ENCODE assay signal across 7 cellular contexts in the genomic region with DNA sequence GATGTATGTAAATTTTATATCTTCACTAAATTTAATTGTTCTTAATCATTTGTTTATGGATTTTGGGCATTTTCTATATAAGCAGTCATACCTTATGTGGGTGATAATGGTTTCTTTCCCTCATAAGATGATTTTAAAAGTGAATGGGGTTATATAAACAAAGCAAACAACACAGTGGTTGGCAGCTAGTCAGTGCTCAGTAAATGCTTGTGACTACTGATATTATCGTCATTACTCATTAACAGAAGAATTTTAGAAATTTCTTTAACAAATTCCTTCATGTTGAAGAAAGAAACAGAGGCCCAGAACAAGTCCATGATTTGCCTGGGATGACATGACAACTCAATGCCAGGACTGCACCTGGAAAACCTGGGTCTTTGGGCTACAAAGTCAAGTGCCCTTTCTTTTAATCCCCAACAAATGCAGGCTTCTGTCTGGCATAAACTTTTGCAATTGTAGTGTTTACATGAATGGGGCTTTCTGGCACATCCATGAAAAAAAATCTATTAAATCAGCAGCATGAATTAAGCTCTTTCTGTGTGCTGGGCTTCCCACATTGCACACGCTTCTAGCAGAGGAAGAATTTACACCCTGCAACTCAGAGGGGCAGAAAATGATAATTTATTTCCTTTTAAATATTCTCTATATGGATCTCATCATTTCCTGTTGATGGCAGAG.
DNase-seq lines count a peak whose midpoint lies in the region; TF ChIP-seq lines count a peak whose summit lies in the region.
"Not testable (repeated sequence)": the region's sequence is repeated elsewhere in the genome, so short reads cannot be mapped to it uniquely, and the experiment has no call there.

No MANE protein-coding gene starts in this region.

- in situ Hi-C loops in astrocyte of the spinal cord (cut with HindIII; ENCODE audit: low sequenced_read_pairs), result not testable (repeated sequence)

- not testable (repeated sequence) for H3K4me3 ChIP-seq in astrocyte of the spinal cord (ENCODE audit: low read depth, low read length); epithelial cell of proximal tubule (ENCODE audit: low read depth, low read length)

- DNase-seq in ELR (ENCODE audit: low read depth) (peak; percentile 89), HT1080 (ENCODE audit: low read depth) (peak; percentile 48), RPMI7951 (ENCODE audit: low read depth) (peak; percentile 60), astrocyte of the spinal cord (ENCODE audit: low read depth, low spot score) (peak; percentile 67), epithelial cell of proximal tubule (ENCODE audit: low read depth) (peak; percentile 41), iris pigment epithelial cell (ENCODE audit: low read depth) (peak; percentile 85), non-pigmented ciliary epithelial cell (ENCODE audit: low read depth) (peak; percentile 48)

- not testable (repeated sequence) for TF ChIP-seq CTCF in astrocyte of the spinal cord (IDR thresholded peaks at IDR 0.05; ENCODE audit: low read depth, low read length); epithelial cell of proximal tubule (conservative IDR thresholded peaks at IDR 0.05; ENCODE audit: low read depth, low read length)
